In genomic region chr17:73278465-73279453, GRCh38 we compare ENCODE assay signal across 11 cellular contexts. TPM values are rescaled to one million over a fixed set of nuclear protein-coding genes. Genes with fewer than 3 reads are reported as not detected.
A peak's percentile ranks its signal among the peaks of the same experiment; 100 is the strongest.
DNase-seq lines count a peak whose midpoint lies in the region; ATAC-seq and TF ChIP-seq lines count a peak whose summit lies in the region.
"Had no signal": no experiment of that assay in that cellular context is flagged by ENCODE, and none has a peak within 500 bp of the region (broad histone marks: within the 10 kb centered on the region; RNA-seq: fewer than 3 reads in every experiment).

No MANE protein-coding gene starts in this region.

- TF ChIP-seq POLR2A in heart left ventricle (IDR thresholded peaks at IDR 0.05) = no peak

- TF ChIP-seq CTCF in RWPE1 (conservative IDR thresholded peaks at IDR 0.05; ENCODE audit: low read depth) = no peak
- TF ChIP-seq CTCF in heart left ventricle (IDR thresholded peaks at IDR 0.05) = no peak

- DNase-seq in HuH-7.5 (ENCODE audit: low spot score) (peak; percentile 7), RWPE1 (ENCODE audit: low spot score) (no peak), heart left ventricle (peak in 2 of 5 donors; percentile 42 to 63), Kasumi-1 (lab: John Stamatoyannopoulos, UW) (no peak), RKO (ENCODE audit: low spot score) (no peak)
- DNase-seq: naive thymus-derived CD4-positive, alpha-beta T cell; stimulated activated naive B cell treated with anti-CD40 and anti-IgM and Interleukin-4, amounts not matched to agents 10 μg/mL and 1 μg/mL and 100 μg/mL, for 72 hours had no signal

- WGBS in heart left ventricle, 4 donors = 32 to 48% (median 37%) methylated on average over 14 of the region's 14 CpGs

- CTCF ChIA-PET in RWPE1 (lab: Yijun Ruan, JAX) = interaction anchor here (0.9 to 1.3 kb wide), 2 partner anchors 23 to 33 kb away, joined by 3 read pairs; partner anchors contain the start of gene CDC42EP4

- POLR2A ChIA-PET in RWPE1 (lab: Yijun Ruan, JAX; ENCODE audit: low non-redundant PET) = no interaction called here

- no peak overlapping the region for H3K4me3 ChIP-seq in heart left ventricle
- H3K4me3 ChIP-seq in stomach smooth muscle (ENCODE audit: low read length in 2 of 2) = peak overlapping the region; percentile 6 to 47

- H3K4me1 ChIP-seq in heart left ventricle (peaks cover 4 to 40% (median 28%) of the 10 kb centered on the region in 12 donors), stomach smooth muscle (ENCODE audit: control insufficient read depth, insufficient read depth, low read length) (peaks cover 29% of the 10 kb centered on the region)

- peaks cover 0 to 9% (median under 1%) of the 10 kb centered on the region in 9 donors for H3K36me3 ChIP-seq in heart left ventricle
- H3K36me3 ChIP-seq in stomach smooth muscle (ENCODE audit: control insufficient read depth in 2 of 2, insufficient read depth in 2 of 2, low read length in 2 of 2) = peaks cover 0 to 6% of the 10 kb centered on the region in 2 donors

- ATAC-seq in heart left ventricle = peak; percentile 55 to 68 (median 64)
- no peak for ATAC-seq in GM19463 (IDR thresholded peaks at IDR 0.05; ENCODE audit: unreplicated experiment)
- ATAC-seq in GM19324 (IDR thresholded peaks at IDR 0.05; ENCODE audit: low FRiP score, unreplicated experiment) = no peak
- ATAC-seq: naive thymus-derived CD4-positive, alpha-beta T cell; stimulated activated naive B cell treated with anti-CD40 and anti-IgM and Interleukin-4, amounts not matched to agents 10 μg/mL and 1 μg/mL and 100 μg/mL, for 72 hours had no signal

- intact Hi-C loops in heart left ventricle (cut with DNase I) = loop anchor here in 6 of 10 donors (5.0 kb wide), 1 partner anchor 34 kb away; the partner anchor contains the start of gene CDC42EP4 (in 6 of the 6)

- H3K27me3 ChIP-seq in heart left ventricle = no peaks in the 10 kb centered on the region
- no peaks in the 10 kb centered on the region for H3K27me3 ChIP-seq in stomach smooth muscle (ENCODE audit: control insufficient read depth in 1 of 2, insufficient read depth in 2 of 2, low read length in 2 of 2)

- peak overlapping the region in 1 of 2 donors; percentile 36 for H3K9ac ChIP-seq in stomach smooth muscle (ENCODE audit: low read length in 2 of 2)

- H3K9me3 ChIP-seq in heart left ventricle (no peaks in the 10 kb centered on the region), stomach smooth muscle (ENCODE audit: control insufficient read depth in 2 of 2, low read length in 2 of 2) (no peaks in the 10 kb centered on the region)

- peak overlapping the region; percentile 68 for H3K27ac ChIP-seq in RWPE1
- peak overlapping the region; percentile 46 to 86 (median 72) for H3K27ac ChIP-seq in heart left ventricle
- peak overlapping the region; percentile 41 for H3K27ac ChIP-seq in stomach smooth muscle (ENCODE audit: low read length)

RNA-seq across cellular contexts. Expression of gene CPSF4L, which starts 17.1 kb away (rescaled TPM):
- total RNA-seq in heart left ventricle = not detected
- polyA plus RNA-seq in heart left ventricle = not detected
- total RNA-seq: naive thymus-derived CD4-positive, alpha-beta T cell; T-helper 2 cell treated with Interferon-gamma antibody and Interleukin-4, amounts not matched to agents 100 ng/mL and 5 ng/mL, for 36 hours had no signal
- polyA plus RNA-seq: naive thymus-derived CD4-positive, alpha-beta T cell had no signal

RNA-seq across cellular contexts. Expression of gene CDC42EP4, which starts 33.0 kb away (rescaled TPM):
- 100 to 1,000 TPM in 1 of 9 donors, 10 to 100 TPM in 8; 21.8 to 103 (median 37.5) TPM for total RNA-seq in heart left ventricle
- 10 to 100 TPM; 18.6 to 65.3 TPM for polyA plus RNA-seq in heart left ventricle

Comparison
In these comparisons a context has a peak if more than half of its experiments do, and no peak if none do; other contexts are left out.
1. ATAC-seq: peak in heart left ventricle (4 of 4); none in GM19463 (single experiment) and GM19324 (single experiment).
2. H3K4me3 ChIP-seq: peak in stomach smooth muscle (2 of 2); none in heart left ventricle (0 of 12).
3. Peak in every context shown above with its lines, with median percentiles within 50 percentile points of each other: H3K27ac ChIP-seq.